In the genomic region with DNA sequence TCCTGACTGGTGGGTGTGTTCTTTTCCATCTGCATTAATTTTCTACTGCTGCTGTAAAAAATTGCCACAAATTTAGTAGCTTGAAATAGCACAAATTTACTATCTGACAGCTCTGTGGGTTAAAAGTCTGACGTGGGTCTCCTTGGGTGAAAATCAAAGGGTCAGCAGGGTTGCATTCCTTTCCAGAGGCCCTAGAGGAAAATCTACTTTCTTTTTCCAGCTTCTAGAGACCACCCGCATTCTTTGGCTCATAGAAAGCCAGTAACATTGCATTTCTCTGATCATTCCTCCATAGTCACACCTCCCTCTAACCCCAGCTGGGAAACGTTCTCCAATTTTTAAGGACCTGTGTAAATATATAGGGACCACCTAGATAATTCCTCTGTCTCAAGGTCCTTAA, we compare ENCODE assay signal across 18 cellular contexts.
"Had no signal": no experiment of that assay in that cellular context is flagged by ENCODE, and none has a peak within 500 bp of the region (broad histone marks: within the 10 kb centered on the region; RNA-seq: fewer than 3 reads in every experiment).

No MANE protein-coding gene starts in this region.

- DNase-seq: KBM-7, MV-4-11, NCI-H1048, NCI-H1105, NCI-H1417 treated with DMSO at 0.1 percent for 48 hours, NCI-H187, NCI-H2029, NCI-H2081 treated with DMSO at 0.1 percent for 48 hours, NCI-H2171, NCI-H226, NCI-H446, NCI-H510A, NCI-H524 treated with DMSO at 0.1 percent for 48 hours, NCI-H69, NCI-H774, PC-3, SHP77 had no signal

- H3K27ac ChIP-seq: RWPE1 had no signal
